In genomic region chr19:54616840-54617560, GRCh38 we compare ENCODE assay signal across 12 cellular contexts. TPM values are rescaled to one million over a fixed set of nuclear protein-coding genes. Genes with fewer than 3 reads are reported as not detected.
DNase-seq lines count a peak whose midpoint lies in the region; ATAC-seq and TF ChIP-seq lines count a peak whose summit lies in the region.
"Had no signal": no experiment of that assay in that cellular context is flagged by ENCODE, and none has a peak within 500 bp of the region (broad histone marks: within the 10 kb centered on the region; RNA-seq: fewer than 3 reads in every experiment).

No MANE protein-coding gene starts in this region.

- no peak for DNase-seq in spleen
- no peak for DNase-seq in stimulated activated CD4-positive, alpha-beta T cell treated with anti-CD3 and anti-CD28 coated beads, Interleukin-4, amount 100 ng/mL, for 24 hours
- DNase-seq in HT-29 (ENCODE audit: low spot score) = no peak
- no peak for DNase-seq in activated CD4-positive, alpha-beta T cell treated with anti-CD3 and anti-CD28 coated beads for 4 hours
- DNase-seq: stimulated activated CD4-positive, alpha-beta T cell treated with anti-CD3 and anti-CD28 coated beads, Interleukin-15, amount 100 ng/mL, for 24 hours had no signal

- intact Hi-C loops in spleen (cut with DNase I; ENCODE audit: low total_unique reads) = no loop called here

- peaks cover 0 to 60% (median 18%) of the 10 kb centered on the region in 6 donors for H3K4me1 ChIP-seq in spleen
- no peaks in the 10 kb centered on the region for H3K4me1 ChIP-seq in gastroesophageal sphincter

- H3K27me3 ChIP-seq in spleen (replicated peaks in 1 of 7) (no peaks in the 10 kb centered on the region), gastroesophageal sphincter (peaks cover 8% of the 10 kb centered on the region)

- ATAC-seq in GM18873 (IDR thresholded peaks at IDR 0.05; ENCODE audit: low FRiP score, unreplicated experiment) = peak; percentile 75
- ATAC-seq in GM21737 (IDR thresholded peaks at IDR 0.05; ENCODE audit: unreplicated experiment) = peak; percentile 71
- ATAC-seq in HG03460 (IDR thresholded peaks at IDR 0.05; ENCODE audit: unreplicated experiment) = peak; percentile 74
- no peak for ATAC-seq in gastroesophageal sphincter

- 47 to 69% (median 51%) methylated on average over 5 of the region's 5 CpGs for WGBS in spleen, 5 donors
- WGBS in gastroesophageal sphincter (ENCODE audit: low coverage in 1 of 2), 2 donors = 37 to 71% methylated on average over 4 to 5 of the region's 5 CpGs

- TF ChIP-seq CTCF in spleen (IDR thresholded peaks at IDR 0.05 in 8 of 11, conservative IDR thresholded peaks at IDR 0.05 in 3 of 11) (no peak), gastroesophageal sphincter (IDR thresholded peaks at IDR 0.05) (no peak)

- H3K4me3 ChIP-seq in spleen (peak overlapping the region; percentile 22 to 68 (median 42)), gastroesophageal sphincter (no peak overlapping the region)

- H3K36me3 ChIP-seq in spleen (no peaks in the 10 kb centered on the region), gastroesophageal sphincter (no peaks in the 10 kb centered on the region)

- TF ChIP-seq POLR2A in spleen (IDR thresholded peaks at IDR 0.05) (no peak), gastroesophageal sphincter (IDR thresholded peaks at IDR 0.05) (no peak)

- TF ChIP-seq EP300 in gastroesophageal sphincter (IDR thresholded peaks at IDR 0.05) = no peak

- H3K9me3 ChIP-seq in spleen (peaks cover 0 to 4% (median 0%) of the 10 kb centered on the region in 8 donors), gastroesophageal sphincter (peaks cover 0 to 16% (median 0%) of the 10 kb centered on the region in 3 donors)

- H3K27ac ChIP-seq in spleen = peak overlapping the region; percentile 44 to 86 (median 79)
- no peak overlapping the region for H3K27ac ChIP-seq in gastroesophageal sphincter

RNA-seq across cellular contexts. Expression of gene LILRB1, which starts 13.3 kb away (rescaled TPM):
- total RNA-seq in spleen = 100 to 1,000 TPM in 6 of 7 donors, 10 to 100 TPM in 1; 66.2 to 249 (median 166) TPM
- polyA plus RNA-seq in spleen = 10 to 100 TPM; 23.5 to 56.4 (median 43.0) TPM
- total RNA-seq in gastroesophageal sphincter = 1 to 10 TPM in 2 of 4 donors, under 1 TPM in 2; 0.79 to 3.4 (median 1.2) TPM
- total RNA-seq in HT-29 (2014; rRNA removed; shearing (Covaris generic)) = not detected in 2 replicates
- total RNA-seq: activated T-helper 1 cell treated with anti-CD3 and anti-CD28 coated beads, Interleukin-12 subunit alpha, Interleukin-12 subunit beta, Interleukin-2, Interleukin-4 antibody, amounts not matched to agents 30 ng/mL and 10 ng/mL and 1 ng/mL, durations not matched to agents 14 hours and 24 hours and 36 hours; kidney epithelial cell; MCF 10A had no signal

RNA-seq across cellular contexts. Expression of gene LILRA1, which starts 23.6 kb away (rescaled TPM):
- total RNA-seq in spleen (10 to 100 TPM; 34.4 to 65.0 (median 37.2) TPM), gastroesophageal sphincter (under 1 TPM in 2 of 4 donors, not detected in 2; 0.85 to 0.94 TPM)
- polyA plus RNA-seq in spleen = 10 to 100 TPM in 1 of 3 donors, 1 to 10 TPM in 2; 3.4 to 17.2 (median 8.0) TPM
- total RNA-seq in HT-29 (2014; rRNA removed; shearing (Covaris generic)) = not detected in 2 replicates
- total RNA-seq: activated T-helper 1 cell treated with anti-CD3 and anti-CD28 coated beads, Interleukin-12 subunit alpha, Interleukin-12 subunit beta, Interleukin-2, Interleukin-4 antibody, amounts not matched to agents 30 ng/mL and 10 ng/mL and 1 ng/mL, durations not matched to agents 14 hours and 24 hours and 36 hours; kidney epithelial cell; MCF 10A had no signal

RNA-seq across cellular contexts. Expression of gene LILRA2, which starts 43.4 kb away (rescaled TPM):
- total RNA-seq in spleen (10 to 100 TPM; 39.2 to 77.8 (median 54.0) TPM), gastroesophageal sphincter (1 to 10 TPM in 2 of 4 donors, under 1 TPM in 2; 0.47 to 2.4 (median 1.5) TPM)
- 10 to 100 TPM in 2 of 3 donors, 1 to 10 TPM in 1; 7.2 to 28.2 (median 12.6) TPM for polyA plus RNA-seq in spleen
- total RNA-seq in HT-29 (2014; rRNA removed; shearing (Covaris generic)) = not detected in 2 replicates
- total RNA-seq: activated T-helper 1 cell treated with anti-CD3 and anti-CD28 coated beads, Interleukin-12 subunit alpha, Interleukin-12 subunit beta, Interleukin-2, Interleukin-4 antibody, amounts not matched to agents 30 ng/mL and 10 ng/mL and 1 ng/mL, durations not matched to agents 14 hours and 24 hours and 36 hours; kidney epithelial cell; MCF 10A had no signal

RNA-seq across cellular contexts. Expression of gene LILRB4, which starts 45.8 kb away (rescaled TPM):
- total RNA-seq in spleen (10 to 100 TPM; 16.4 to 40.3 (median 33.4) TPM), gastroesophageal sphincter (10 to 100 TPM in 1 of 4 donors, 1 to 10 TPM in 2, under 1 TPM in 1; 0.77 to 14.3 (median 2.5) TPM)
- 10 to 100 TPM; 11.2 to 16.6 (median 12.0) TPM for polyA plus RNA-seq in spleen
- not detected in 2 replicates for total RNA-seq in HT-29 (2014; rRNA removed; shearing (Covaris generic))
- total RNA-seq: activated T-helper 1 cell treated with anti-CD3 and anti-CD28 coated beads, Interleukin-12 subunit alpha, Interleukin-12 subunit beta, Interleukin-2, Interleukin-4 antibody, amounts not matched to agents 30 ng/mL and 10 ng/mL and 1 ng/mL, durations not matched to agents 14 hours and 24 hours and 36 hours; kidney epithelial cell; MCF 10A had no signal

Comparison
In these comparisons a context has a peak if more than half of its experiments do, and no peak if none do; other contexts are left out.
1. H3K27ac ChIP-seq: peak in spleen (8 of 8); none in gastroesophageal sphincter (0 of 4).
2. H3K4me3 ChIP-seq: peak in spleen (8 of 8); none in gastroesophageal sphincter (0 of 2).
3. RNA of gene LILRB1, which starts 13.3 kb away (total RNA-seq): 66.2 to 249 TPM in spleen; 0.79 to 3.4 TPM in gastroesophageal sphincter and not detected in HT-29; every median in the first group is over 10 times any median in the second.
4. RNA of gene LILRA1, which starts 23.6 kb away (total RNA-seq): 34.4 to 65.0 TPM in spleen; 0.85 to 0.94 TPM in gastroesophageal sphincter and not detected in HT-29; every median in the first group is over 10 times any median in the second.
5. RNA of gene LILRA2, which starts 43.4 kb away (total RNA-seq): 39.2 to 77.8 TPM in spleen; 0.47 to 2.4 TPM in gastroesophageal sphincter and not detected in HT-29; every median in the first group is over 10 times any median in the second.